8 cellular contexts compared by ENCODE assay signal in the genomic region with DNA sequence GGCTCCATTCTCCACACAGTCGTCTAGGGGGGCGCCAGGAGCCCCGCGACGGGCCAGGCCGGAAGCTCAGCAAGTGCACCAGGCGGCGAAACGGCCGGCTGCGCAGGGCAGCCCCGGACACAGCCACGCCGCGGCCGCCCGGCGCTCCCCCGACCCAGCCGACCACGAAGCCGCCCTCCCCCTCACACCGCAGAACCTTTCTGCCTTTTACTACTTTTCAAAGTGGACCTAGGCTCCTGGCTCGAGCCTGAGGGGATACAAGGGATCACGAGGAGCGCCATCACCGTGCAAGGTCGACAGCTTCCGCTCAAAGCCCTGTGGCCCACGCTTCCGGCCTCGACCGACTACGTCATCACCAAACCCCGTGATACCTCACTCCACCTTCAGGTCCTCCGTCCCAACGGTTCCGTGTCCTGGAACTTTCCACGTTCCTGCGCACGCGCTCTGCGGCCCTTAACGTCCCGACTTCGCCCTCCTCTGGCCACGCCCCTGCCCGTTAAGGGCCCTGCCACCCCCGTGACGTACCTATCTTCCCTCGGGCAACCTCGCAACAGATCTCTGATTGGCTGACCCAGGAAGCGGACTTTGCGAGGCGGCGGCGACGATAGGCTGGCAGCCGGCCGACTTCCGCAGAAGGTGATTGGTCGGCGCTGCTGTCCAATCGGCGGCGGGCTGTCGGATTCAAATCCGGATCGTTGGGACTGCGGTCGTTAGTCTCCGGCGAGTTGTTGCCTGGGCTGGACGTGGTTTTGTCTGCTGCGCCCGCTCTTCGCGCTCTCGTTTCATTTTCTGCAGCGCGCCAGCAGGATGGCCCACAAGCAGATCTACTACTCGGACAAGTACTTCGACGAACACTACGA. TPM values are rescaled to one million over a fixed set of nuclear protein-coding genes. Genes with fewer than 3 reads are reported as not detected.
DNase-seq lines count a peak whose midpoint lies in the region; ATAC-seq, FAIRE-seq and TF ChIP-seq lines count a peak whose summit lies in the region.

Gene CKS2, plus strand, starts transcription at position 710 of the 860 bp plus-strand sequence. Its CDS starts 98 bp downstream, at position 808.

- H3K9ac ChIP-seq in NT2/D1 (ENCODE audit: insufficient read length, low read depth) (peak within 1 kb of the TSS; percentile 96), H1 (replicated peaks in 1 of 4; ENCODE audit: extremely low read depth in 1 of 4, low read depth in 3 of 4, low read length in 3 of 4) (peak within 1 kb of the TSS; percentile 94 to 98 (median 96))

- H3K18ac ChIP-seq in H1 (ENCODE audit: extremely low read depth, low read length): peak within 1 kb of the TSS; percentile 91

- no peaks in the 10 kb centered on the region for H3K9me3 Mint-ChIP-seq in activated CD8-positive, alpha-beta memory T cell treated with anti-CD3 and anti-CD28 coated beads, Interleukin-2, amount 10 ng/mL, durations not matched to agents 7 days and 5 days (ENCODE audit: low read depth)
- H3K9me3 Mint-ChIP-seq in memory B cell: no peaks in the 10 kb centered on the region

- H2BK20ac ChIP-seq in H1 (ENCODE audit: low read length): no peak within 1 kb of the TSS

- peak within 1 kb of the TSS; percentile 80 for H3K4ac ChIP-seq in H1 (replicated peaks; ENCODE audit: insufficient read length, low read depth, low read length)

- H3K23me2 ChIP-seq in H1 (ENCODE audit: low read depth, low read length): 0 out of 2 replicates have a peak, but pooled peaks cover 2% of the 10 kb centered on the region

- peak within 1 kb of the TSS; percentile 83 for H3K4me3 Mint-ChIP-seq in activated CD8-positive, alpha-beta memory T cell treated with anti-CD3 and anti-CD28 coated beads, Interleukin-2, amount 10 ng/mL, durations not matched to agents 7 days and 5 days
- peak within 1 kb of the TSS; percentile 96 for H3K4me3 Mint-ChIP-seq in memory B cell

- 2% methylated on average over 60 of the region's 85 CpGs; no CpG with 5 or more reads in 1 of the 2 experiments for WGBS in H1 (ENCODE audit: extremely low coverage in 1 of 2, insufficient coverage in 1 of 2, insufficient read length in 1 of 2, insufficient replicate concordance in 2 of 2, low coverage in 1 of 2, low lambda C conversion rate in 2 of 2, missing lambda C conversion rate in 1 of 2), 2 experiments

- peak within 1 kb of the TSS; percentile 100 for H4K8ac ChIP-seq in H1 (ENCODE audit: extremely low read depth, insufficient read depth, low read length)

- peaks cover 47% of the 10 kb centered on the region for H3K36me3 Mint-ChIP-seq in activated CD8-positive, alpha-beta memory T cell treated with anti-CD3 and anti-CD28 coated beads, Interleukin-2, amount 10 ng/mL, durations not matched to agents 7 days and 5 days
- H3K36me3 Mint-ChIP-seq in memory B cell: peaks cover 3% of the 10 kb centered on the region

- peak; percentile 98 for FAIRE-seq in H1 (lab: Jason Lieb, UNC)

- CTCF ChIA-PET in activated CD8-positive, alpha-beta memory T cell treated with anti-CD3 and anti-CD28 coated beads, Interleukin-2, amount 10 ng/mL, durations not matched to agents 7 days and 5 days (lab: Charles Lee): interaction anchor here (1.3 to 1.8 kb wide), 3 partner anchors 8 to 266 kb away, joined by 5 to 6 read pairs (median 6); partner anchors contain the start of gene SECISBP2
- CTCF ChIA-PET in H1 (lab: Charles Lee; ENCODE audit: partially characterized antibody): interaction anchor here (0.9 kb wide), 1 partner anchor 32 kb away, joined by 3 read pairs; no protein-coding TSS in a partner anchor

- peak within 1 kb of the TSS; percentile 95 for H3K56ac ChIP-seq in H1 (replicated peaks; ENCODE audit: insufficient read length, low read depth, low read length)

- POLR2A ChIA-PET in H1 (lab: Charles Lee; ENCODE audit: partially characterized antibody): interaction anchor here (0.7 to 2.5 kb wide), 29 partner anchors 9 to 682 kb away, joined by 3 to 33 read pairs (median 4); partner anchors contain the start of genes SECISBP2 and SHC3

- H3K27me3 Mint-ChIP-seq in activated CD8-positive, alpha-beta memory T cell treated with anti-CD3 and anti-CD28 coated beads, Interleukin-2, amount 10 ng/mL, durations not matched to agents 7 days and 5 days: no peaks in the 10 kb centered on the region
- no peaks in the 10 kb centered on the region for H3K27me3 Mint-ChIP-seq in memory B cell

- H3K4me1 ChIP-seq in NT2/D1 (ENCODE audit: insufficient read depth, insufficient read length) (no peaks in the 10 kb centered on the region), H1 (replicated peaks in 1 of 4; ENCODE audit: control insufficient read depth in 3 of 4, insufficient read depth in 4 of 4, low read length in 3 of 4) (peaks cover 0 to 7% (median 4%) of the 10 kb centered on the region in 4 experiments; a peak in 5 of 7 replicates)

- H3K23ac ChIP-seq in H1 (ENCODE audit: insufficient read length): no peak within 1 kb of the TSS

- H4K5ac ChIP-seq in H1 (ENCODE audit: insufficient read length, low read depth, low read length): peak within 1 kb of the TSS; percentile 93

- H2BK120ac ChIP-seq in H1 (replicated peaks; ENCODE audit: low read depth, low read length): no peak within 1 kb of the TSS

- H3K79me1 ChIP-seq in H1 (ENCODE audit: low read depth, low read length): peaks cover 3% of the 10 kb centered on the region; the same call in 1 of the 2 replicates

- peak within 1 kb of the TSS; percentile 96 for H4K91ac ChIP-seq in H1 (replicated peaks; ENCODE audit: insufficient read length, low read length)

- H3K4me3 ChIP-seq in NT2/D1 (ENCODE audit: insufficient read length, low read depth) (peak within 1 kb of the TSS; percentile 86), H1 (ENCODE audit: extremely low read depth in 1 of 4, insufficient read depth in 2 of 4, low read depth in 3 of 4, low read length in 4 of 4) (peak within 1 kb of the TSS; percentile 91 to 100 (median 98))

- H3K9me3 ChIP-seq in NT2/D1 (ENCODE audit: insufficient read depth, low read length) (no peaks in the 10 kb centered on the region), H1 (ENCODE audit: insufficient read depth in 2 of 2, low read depth in 1 of 2, low read length in 1 of 2) (no peaks in the 10 kb centered on the region)

- H2AFZ ChIP-seq in H1 (ENCODE audit: low read length): no peak within 1 kb of the TSS

- no peak; a peak in 1 of 4 replicates for TF ChIP-seq CTCF in H1 (IDR thresholded peaks at IDR 0.05; ENCODE audit: control extremely low read depth in 1 of 3, insufficient read depth in 1 of 3, low read depth in 1 of 3, low read length in 3 of 3)

- TF ChIP-seq RAD21 in H1 (IDR thresholded peaks at IDR 0.05 in 1 of 2, conservative IDR thresholded peaks at IDR 0.05 in 1 of 2; ENCODE audit: low read depth in 2 of 2, low read length in 2 of 2): 0 out of 4 replicates have a peak, but pooled peaks of 1 of the 2 experiments have one; percentile 5

- DNase-seq in COR-L47 (lab: John Stamatoyannopoulos, UW) (peak; percentile 100), HUDEP-2 (lab: John Stamatoyannopoulos, UW; ENCODE audit: unreplicated experiment in 76 of 76) (peak in 75 of 76 experiments; percentile 83 to 100 (median 99)), NT2/D1 (ENCODE audit: low read depth, low spot score) (peak; percentile 100), H1 (ENCODE audit: low read depth in 1 of 2, low spot score in 2 of 2) (peak; percentile 99 to 100), memory B cell (ENCODE audit: low spot score in 2 of 2) (peak; percentile 96 to 99)
- DNase-seq in activated CD8-positive, alpha-beta memory T cell treated with anti-CD3 and anti-CD28 coated beads, Interleukin-2, amount 10 ng/mL, durations not matched to agents 7 days and 5 days: peak; percentile 100
- DNase-seq in stimulated activated CD8-positive, alpha-beta memory T cell treated with anti-CD3 and anti-CD28 coated beads, Interleukin-12 subunit alpha, Interleukin-12 subunit beta, amount 100 ng/mL, for 24 hours (ENCODE audit: extremely low read depth): peak; percentile 98

- H3K36me3 ChIP-seq in NT2/D1 (ENCODE audit: insufficient read depth, insufficient read length, low read length) (peaks cover 56% of the 10 kb centered on the region), H1 (ENCODE audit: control insufficient read depth in 2 of 4, insufficient read depth in 4 of 4, low read length in 3 of 4) (peaks cover 2 to 37% (median 8%) of the 10 kb centered on the region in 4 experiments; a peak in 6 of 8 replicates)

- H3K27me3 ChIP-seq in NT2/D1 (ENCODE audit: insufficient read depth, insufficient read length) (no peaks in the 10 kb centered on the region), H1 (replicated peaks in 1 of 4; ENCODE audit: control insufficient read depth in 3 of 4, extremely low read depth in 1 of 4, insufficient read depth in 3 of 4, low read length in 3 of 4) (no peaks in the 10 kb centered on the region)

- peaks cover 39% of the 10 kb centered on the region for H3K4me1 Mint-ChIP-seq in activated CD8-positive, alpha-beta memory T cell treated with anti-CD3 and anti-CD28 coated beads, Interleukin-2, amount 10 ng/mL, durations not matched to agents 7 days and 5 days
- H3K4me1 Mint-ChIP-seq in memory B cell: peaks cover 7% of the 10 kb centered on the region

- peak within 1 kb of the TSS; percentile 95 for H2BK5ac ChIP-seq in H1 (ENCODE audit: low read depth, low read length)

- H3K4me2 ChIP-seq in H1 (ENCODE audit: insufficient read depth in 1 of 2, low read depth in 2 of 2, low read length in 2 of 2): peak within 1 kb of the TSS; percentile 67 to 87

- H3K27ac ChIP-seq in H1 (ENCODE audit: low read depth, low read length): peak within 1 kb of the TSS; percentile 96

- no peak within 1 kb of the TSS for H2BK15ac ChIP-seq in H1 (ENCODE audit: low read length)

- H3K27ac Mint-ChIP-seq in activated CD8-positive, alpha-beta memory T cell treated with anti-CD3 and anti-CD28 coated beads, Interleukin-2, amount 10 ng/mL, durations not matched to agents 7 days and 5 days: peak within 1 kb of the TSS; percentile 98
- H3K27ac Mint-ChIP-seq in memory B cell: peak within 1 kb of the TSS; percentile 99

- TF ChIP-seq EP300 in H1 (IDR thresholded peaks at IDR 0.05; ENCODE audit: borderline replicate concordance in 1 of 2, low read depth in 2 of 2, low read length in 2 of 2): no peak

- H3K14ac ChIP-seq in H1 (ENCODE audit: insufficient read length): no peak within 1 kb of the TSS

- peak; percentile 98 to 99 for TF ChIP-seq POLR2A in H1 (IDR thresholded peaks at IDR 0.05; ENCODE audit: control extremely low read depth in 1 of 2, low read depth in 2 of 2, low read length in 2 of 2)

- peaks cover 15 to 24% of the 10 kb centered on the region in 2 experiments for H4K20me1 ChIP-seq in H1 (replicated peaks in 1 of 2; ENCODE audit: control insufficient read depth in 1 of 2, insufficient read depth in 2 of 2, low read length in 2 of 2)

- ATAC-seq in GM21381 (IDR thresholded peaks at IDR 0.05; ENCODE audit: unreplicated experiment) (peak; percentile 90), memory B cell (ENCODE audit: low read depth) (peak; percentile 83)
- peak; percentile 85 for ATAC-seq in activated CD8-positive, alpha-beta memory T cell treated with anti-CD3 and anti-CD28 coated beads, Interleukin-2, amount 10 ng/mL, durations not matched to agents 7 days and 5 days

- no peak within 1 kb of the TSS for H2BK12ac ChIP-seq in H1 (ENCODE audit: low read depth, low read length)

- peaks cover 40 to 53% of the 10 kb centered on the region in 2 experiments for H3K79me2 ChIP-seq in H1 (ENCODE audit: control insufficient read depth in 1 of 2, insufficient read depth in 2 of 2, low read length in 2 of 2)

- no peak within 1 kb of the TSS for H2AK5ac ChIP-seq in H1 (ENCODE audit: low read depth, low read length)

RNA-seq across cellular contexts. Expression of gene CKS2, which starts in this region (rescaled TPM):
- 100 to 1,000 TPM; 200 to 225 TPM for total RNA-seq in activated CD8-positive, alpha-beta memory T cell treated with anti-CD3 and anti-CD28 coated beads, Interleukin-2, amount 10 ng/mL, durations not matched to agents 7 days and 5 days
- 320 and 337 TPM in 2 replicates for total RNA-seq in H1 (2021; fragmentation: NEBNext Ultra II Directional; extraction: Animal tissue kit (Norgen Biotek cat#: 25700))
- polyA plus RNA-seq in H1 (2011; rRNA removed): 595 and 689 TPM in 2 replicates
- polyA plus RNA-seq in H1 (2011; cell fraction: cytosol; rRNA removed): 655 TPM
- polyA plus RNA-seq in H1 (2011; cell fraction: nucleus; rRNA removed): 203 TPM
- 286 to 484 TPM (median 379 TPM) in 4 replicates for polyA plus RNA-seq in H1 (2012, experiment 1 of 2)
- polyA plus RNA-seq in H1 (2012, experiment 2 of 2): 874 TPM
- 200 TPM for polyA plus RNA-seq in H1 (2013, experiment 1 of 2)
- polyA plus RNA-seq in H1 (2013, experiment 2 of 2): 204 TPM
- polyA minus RNA-seq in H1 (2011; rRNA and poly(A)+ RNA removed): 251 and 296 TPM in 2 replicates
- polyA minus RNA-seq in H1 (2011; cell fraction: cytosol; rRNA and poly(A)+ RNA removed): 162 TPM
- polyA minus RNA-seq in H1 (2011; cell fraction: nucleus; rRNA and poly(A)+ RNA removed): 82.4 TPM

Comparison
In these comparisons a context has a peak if more than half of its experiments do, and no peak if none do; other contexts are left out.
1. Peak in every context shown above with its lines: DNase-seq, ATAC-seq, H3K4me3 ChIP-seq and H3K27ac ChIP-seq.